ENCODE assay signal across 8 cellular contexts in the genomic region with DNA sequence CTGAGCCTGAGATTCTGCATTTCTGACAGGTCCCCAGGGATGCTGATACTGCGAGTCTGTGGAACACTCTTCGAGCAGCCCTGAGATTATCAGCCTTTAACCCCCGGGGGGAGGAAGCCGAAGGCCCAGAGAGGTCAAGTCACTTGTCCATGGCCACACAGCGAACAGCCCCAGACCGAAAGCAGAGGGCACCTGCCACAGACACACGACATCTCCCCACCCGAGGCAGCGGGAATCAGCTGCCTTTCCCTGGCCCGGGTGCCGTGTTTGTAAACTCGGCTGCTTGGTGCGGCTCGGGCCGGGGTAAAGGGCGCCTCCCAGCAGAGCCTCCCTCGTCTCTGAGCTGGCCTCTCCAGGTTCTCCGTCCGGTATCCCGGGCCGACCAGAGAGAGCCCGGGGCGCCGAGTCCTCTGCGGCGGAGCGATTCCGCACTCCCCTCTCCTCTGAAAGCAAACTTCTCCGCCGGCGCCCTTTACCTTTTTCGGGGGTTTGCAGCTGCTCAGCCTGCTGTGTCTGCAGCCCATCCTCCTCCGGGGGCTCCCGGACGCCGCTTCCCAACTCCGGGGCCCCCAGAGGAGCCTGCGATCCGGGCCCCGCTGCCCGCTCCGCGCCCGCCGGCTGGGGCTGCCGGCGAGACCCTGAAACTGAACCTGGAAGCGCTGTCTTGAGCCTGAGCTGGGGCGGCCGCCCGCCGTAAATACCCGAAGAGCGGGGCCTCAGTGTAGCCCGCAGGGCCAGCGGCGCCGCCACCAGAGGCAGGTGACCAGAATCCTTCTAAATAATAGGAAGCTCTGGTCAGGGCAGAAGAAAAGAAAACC. TPM values are rescaled to one million over a fixed set of nuclear protein-coding genes. Genes with fewer than 3 reads are reported as not detected.
DNase-seq lines count a peak whose midpoint lies in the region; ATAC-seq and TF ChIP-seq lines count a peak whose summit lies in the region.

A gene with protein sequence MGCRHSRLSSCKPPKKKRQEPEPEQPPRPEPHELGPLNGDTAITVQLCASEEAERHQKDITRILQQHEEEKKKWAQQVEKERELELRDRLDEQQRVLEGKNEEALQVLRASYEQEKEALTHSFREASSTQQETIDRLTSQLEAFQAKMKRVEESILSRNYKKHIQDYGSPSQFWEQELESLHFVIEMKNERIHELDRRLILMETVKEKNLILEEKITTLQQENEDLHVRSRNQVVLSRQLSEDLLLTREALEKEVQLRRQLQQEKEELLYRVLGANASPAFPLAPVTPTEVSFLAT (minus strand): TSS at position 646 of the 818 bp plus-strand sequence. CDS start 122 bp downstream, at position 524.

- H3K4me3 ChIP-seq in OCI-LY1 (ENCODE audit: low read depth, low read length, poor library complexity, severe bottlenecking) (peak within 1 kb of the TSS; percentile 88), fibroblast of mammary gland (ENCODE audit: control insufficient read depth, low read depth, low read length) (peak within 1 kb of the TSS; percentile 59), thymus (ENCODE audit: low read length) (peak within 1 kb of the TSS; percentile 82)

- peaks cover 62% of the 10 kb centered on the region for H3K4me1 ChIP-seq in OCI-LY1 (ENCODE audit: insufficient read depth, low read length, severe bottlenecking)
- H3K4me1 ChIP-seq in thymus (ENCODE audit: control insufficient read depth, insufficient read depth, low read length), result peaks cover 36% of the 10 kb centered on the region

- peak within 1 kb of the TSS; percentile 98 for H3K27ac ChIP-seq in OCI-LY1 (ENCODE audit: low read depth, low read length, poor library complexity, severe bottlenecking)
- peak within 1 kb of the TSS; percentile 96 for H3K27ac ChIP-seq in thymus (ENCODE audit: low read depth)

- H3K36me3 Mint-ChIP-seq in naive B cell, result peaks cover 11 to 16% of the 10 kb centered on the region in 2 donors

- no peak within 1 kb of the TSS for H2AFZ ChIP-seq in OCI-LY1 (ENCODE audit: low read length)

- H3K4me1 Mint-ChIP-seq in naive B cell, result peaks cover 56 to 81% (median 78%) of the 10 kb centered on the region in 3 donors

- no peaks in the 10 kb centered on the region for H4K20me1 ChIP-seq in OCI-LY1 (ENCODE audit: insufficient read depth, low read length)

- H3K27me3 ChIP-seq in OCI-LY1 (ENCODE audit: insufficient read depth, low read length) (no peaks in the 10 kb centered on the region), thymus (ENCODE audit: control insufficient read depth, insufficient read depth) (no peaks in the 10 kb centered on the region)

- H3F3A ChIP-seq in OCI-LY1 (ENCODE audit: insufficient read depth, low read length), result no peaks in the 10 kb centered on the region; the same call in 1 of the 2 replicates

- peak within 1 kb of the TSS; percentile 78 to 96 (median 90) for H3K4me3 Mint-ChIP-seq in naive B cell

- H3K27ac Mint-ChIP-seq in naive B cell, result peak within 1 kb of the TSS; percentile 96 to 99 (median 98)

- peak; percentile 81 for ATAC-seq in GM19324 (IDR thresholded peaks at IDR 0.05; ENCODE audit: low FRiP score, unreplicated experiment)
- ATAC-seq in HG03432 (IDR thresholded peaks at IDR 0.05; ENCODE audit: unreplicated experiment), result peak; percentile 82
- peak; percentile 62 to 67 for ATAC-seq in naive B cell (ENCODE audit: low read depth in 2 of 2)

- under 1% methylated on average over 58 of the region's 58 CpGs for WGBS in thymus

- H3K27me3 Mint-ChIP-seq in naive B cell, result no peaks in the 10 kb centered on the region

- peak within 1 kb of the TSS; percentile 84 for H3K9ac ChIP-seq in OCI-LY1 (ENCODE audit: low read length)

- DNase-seq in COLO829 (ENCODE audit: low spot score) (peak; percentile 22), activated T-helper 1 cell treated with Interleukin-2 at 50 U/mL for 16 hours (ENCODE audit: low read depth) (peak; percentile 38), fibroblast of mammary gland (ENCODE audit: low read depth) (peak; percentile 47), naive B cell (peak; percentile 61)

- H3K9me3 ChIP-seq in OCI-LY1 (ENCODE audit: low read length) (no peaks in the 10 kb centered on the region), thymus (ENCODE audit: control insufficient read depth) (no peaks in the 10 kb centered on the region)

- H3K4me2 ChIP-seq in OCI-LY1 (ENCODE audit: low read length), result peak within 1 kb of the TSS; percentile 80

- no peaks in the 10 kb centered on the region for H3K9me3 Mint-ChIP-seq in naive B cell

- H3K36me3 ChIP-seq in OCI-LY1 (ENCODE audit: insufficient read depth, low read length), result peaks cover 48% of the 10 kb centered on the region; the same call in 1 of the 2 replicates
- peaks cover 22% of the 10 kb centered on the region for H3K36me3 ChIP-seq in thymus (ENCODE audit: control insufficient read depth, insufficient read depth)

- no peak for TF ChIP-seq CTCF in OCI-LY1 (IDR thresholded peaks at IDR 0.05; ENCODE audit: low read length)
- peak; percentile 16 for TF ChIP-seq CTCF in fibroblast of mammary gland (conservative IDR thresholded peaks at IDR 0.05; ENCODE audit: control insufficient read depth, insufficient read depth, low read depth, low read length)

- peaks cover 49% of the 10 kb centered on the region for H3K79me2 ChIP-seq in OCI-LY1 (ENCODE audit: insufficient read depth, low read length)

- no peaks in the 10 kb centered on the region for H3K9me2 ChIP-seq in OCI-LY1 (ENCODE audit: low read depth, low read length)

RNA-seq across cellular contexts. Expression of the gene that starts here (rescaled TPM):
- polyA plus RNA-seq in naive B cell (ENCODE audit: low read depth in 6 of 6) (100 to 1,000 TPM in 3 of 6 donors, 10 to 100 TPM in 3; 76.4 to 143 (median 98.1) TPM), thymus (30.9 TPM)

Comparison
In these comparisons a context has a peak if more than half of its experiments do, and no peak if none do; other contexts are left out.
1. Peak in every context shown above with its lines: DNase-seq, ATAC-seq, H3K4me3 ChIP-seq and H3K27ac ChIP-seq.